20 cellular contexts compared by ENCODE assay signal in genomic region chr14:48568688-48569087, GRCh38.
DNase-seq lines count a peak whose midpoint lies in the region; TF ChIP-seq lines count a peak whose summit lies in the region.
"Had no signal": no experiment of that assay in that cellular context is flagged by ENCODE, and none has a peak within 500 bp of the region (broad histone marks: within the 10 kb centered on the region; RNA-seq: fewer than 3 reads in every experiment).

No MANE protein-coding gene starts in this region.

- no peak overlapping the region for H2AK5ac ChIP-seq in mesenchymal stem cell (ENCODE audit: low read length, severe bottlenecking)

- H4K8ac ChIP-seq in mesenchymal stem cell (ENCODE audit: low read length): no peak overlapping the region

- no peak overlapping the region for H2BK12ac ChIP-seq in mesenchymal stem cell (ENCODE audit: low read length in 2 of 2)

- no peak overlapping the region for H3K27ac ChIP-seq in mammary epithelial cell (ENCODE audit: insufficient read depth, low read depth, low read length)
- H3K27ac ChIP-seq in breast epithelium: no peak overlapping the region
- no peak overlapping the region for H3K27ac ChIP-seq in brain microvascular endothelial cell
- no peak overlapping the region for H3K27ac ChIP-seq in mesenchymal stem cell (ENCODE audit: low read length, poor library complexity, severe bottlenecking)

- TF ChIP-seq POLR2A in breast epithelium (IDR thresholded peaks at IDR 0.05): no peak

- DNase-seq in mammary epithelial cell (peak; percentile 9), breast epithelium (ENCODE audit: low spot score in 2 of 2) (no peak), brain microvascular endothelial cell (peak; percentile 20), mesenchymal stem cell (peak; percentile 10), nucleus accumbens (lab: John Stamatoyannopoulos, UW) (no peak), ureter (ENCODE audit: low spot score) (no peak), EL (no peak), LoVo (ENCODE audit: low spot score) (no peak)
- DNase-seq: BE2C; CD4-positive, CD25-positive, alpha-beta regulatory T cell; COR-L47; DMS 273 treated with DMSO at 0.1 percent for 48 hours; DND-41; Kasumi-1; MM.1S; NCI-H1092 treated with DMSO at 0.1 percent for 48 hours; NCI-H146; NCI-H2081 treated with DMSO at 0.1 percent for 48 hours; NCI-H748 treated with DMSO at 0.1 percent for 48 hours; SHP77 treated with DMSO at 0.1 percent for 48 hours had no signal

- no peak for TF ChIP-seq CTCF in mammary epithelial cell (conservative IDR thresholded peaks at IDR 0.05 in 1 of 2, IDR thresholded peaks at IDR 0.05 in 1 of 2; ENCODE audit: extremely low read depth in 1 of 2, insufficient read depth in 1 of 2, low read depth in 1 of 2, low read length in 2 of 2)
- TF ChIP-seq CTCF in breast epithelium (IDR thresholded peaks at IDR 0.05): no peak
- no peak for TF ChIP-seq CTCF in brain microvascular endothelial cell (IDR thresholded peaks at IDR 0.05; ENCODE audit: low read depth, low read length, missing control alignments)

- in situ Hi-C loops in mammary epithelial cell (cut with MboI; ENCODE audit: low sequenced_read_pairs in 2 of 2): no loop called here
- in situ Hi-C loops in brain microvascular endothelial cell (cut with HindIII; ENCODE audit: low pct_ligation_motif_present, low sequenced_read_pairs): no loop called here

- no peak overlapping the region for H3K4me3 ChIP-seq in mammary epithelial cell (replicated peaks in 1 of 3; ENCODE audit: insufficient read depth in 1 of 3, low read depth in 2 of 3, low read length in 3 of 3)
- no peak overlapping the region for H3K4me3 ChIP-seq in breast epithelium
- H3K4me3 ChIP-seq in brain microvascular endothelial cell (ENCODE audit: low read depth, low read length): no peak overlapping the region
- H3K4me3 ChIP-seq in mesenchymal stem cell (ENCODE audit: insufficient read depth in 1 of 2, low read depth in 1 of 2, low read length in 2 of 2): no peak overlapping the region

- no peak overlapping the region for H3K4ac ChIP-seq in mesenchymal stem cell (ENCODE audit: low read depth in 1 of 2, low read length in 2 of 2)

- no peak overlapping the region for H3K9ac ChIP-seq in mammary epithelial cell (ENCODE audit: insufficient read depth, low read length)
- no peak overlapping the region for H3K9ac ChIP-seq in mesenchymal stem cell (ENCODE audit: low read length)

- H3K23ac ChIP-seq in mesenchymal stem cell (ENCODE audit: low read length in 2 of 2): no peak overlapping the region

- H4K20me1 ChIP-seq in mammary epithelial cell (ENCODE audit: insufficient read depth, low read length): no peaks in the 10 kb centered on the region

- no peak overlapping the region for H3K14ac ChIP-seq in mesenchymal stem cell (ENCODE audit: low read length in 2 of 2)

- no peaks in the 10 kb centered on the region for H3K27me3 ChIP-seq in mammary epithelial cell (ENCODE audit: insufficient read depth, low read length)
- no peaks in the 10 kb centered on the region for H3K27me3 ChIP-seq in breast epithelium
- H3K27me3 ChIP-seq in brain microvascular endothelial cell (replicated peaks): no peaks in the 10 kb centered on the region
- no peaks in the 10 kb centered on the region for H3K27me3 ChIP-seq in mesenchymal stem cell (ENCODE audit: control insufficient read depth in 1 of 2, insufficient read depth in 1 of 2, low read length in 2 of 2)
- H3K27me3 ChIP-seq: BE2C had no signal

- H4K91ac ChIP-seq in mesenchymal stem cell (ENCODE audit: low read length): no peak overlapping the region

- no peak overlapping the region for H3K4me2 ChIP-seq in mammary epithelial cell (ENCODE audit: insufficient read depth, low read depth, low read length)
- no peak overlapping the region for H3K4me2 ChIP-seq in mesenchymal stem cell (ENCODE audit: low read length, poor library complexity, severe bottlenecking)

- intact Hi-C loops in mammary epithelial cell (cut with micrococcal nuclease): no loop called here
- intact Hi-C loops in breast epithelium (cut with DNase I; ENCODE audit: low total_unique reads): no loop called here

- H3K36me3 ChIP-seq in mammary epithelial cell (ENCODE audit: insufficient read depth, low read length) (no peaks in the 10 kb centered on the region), breast epithelium (no peaks in the 10 kb centered on the region), brain microvascular endothelial cell (replicated peaks) (no peaks in the 10 kb centered on the region), mesenchymal stem cell (ENCODE audit: control insufficient read depth in 1 of 2, insufficient read depth in 2 of 2, low read depth in 1 of 2, low read length in 2 of 2) (no peaks in the 10 kb centered on the region)
- H3K36me3 ChIP-seq: BE2C had no signal

- no peak overlapping the region for H2BK120ac ChIP-seq in mesenchymal stem cell (ENCODE audit: low read depth, low read length)

- H2BK15ac ChIP-seq in mesenchymal stem cell (ENCODE audit: low read depth, poor library complexity, severe bottlenecking): no peak overlapping the region

- dilution Hi-C loops in mammary epithelial cell (cut with HindIII; ENCODE audit: low sequenced_read_pairs): no loop called here

- no TSS peak for BruUV-seq in mammary epithelial cell (replicated peaks; lab: Mats Ljungman, UMichigan)

- H2BK5ac ChIP-seq in mesenchymal stem cell (ENCODE audit: low read depth, low read length, poor library complexity, severe bottlenecking): no peak overlapping the region

- H3K79me1 ChIP-seq in mesenchymal stem cell (replicated peaks; ENCODE audit: low read length, poor library complexity, severe bottlenecking): no peaks in the 10 kb centered on the region

- H3K9me3 ChIP-seq in mammary epithelial cell (replicated peaks; ENCODE audit: insufficient read depth, low read length): peaks cover 2% of the 10 kb centered on the region
- H3K9me3 ChIP-seq in breast epithelium: peaks cover 2 to 9% of the 10 kb centered on the region in 2 donors
- H3K9me3 ChIP-seq in mesenchymal stem cell (ENCODE audit: control insufficient read depth, low read length): peaks cover 10% of the 10 kb centered on the region
- H3K9me3 ChIP-seq: BE2C had no signal

- H3K4me1 ChIP-seq in mammary epithelial cell (ENCODE audit: insufficient read depth, low read length) (no peaks in the 10 kb centered on the region), breast epithelium (no peaks in the 10 kb centered on the region), mesenchymal stem cell (ENCODE audit: control insufficient read depth, insufficient read depth, low read depth, low read length) (no peaks in the 10 kb centered on the region)
- H3K4me1 ChIP-seq: BE2C had no signal

- no peaks in the 10 kb centered on the region for H3K79me2 ChIP-seq in mammary epithelial cell (ENCODE audit: insufficient read depth, low read length)

- H3K18ac ChIP-seq in mesenchymal stem cell (ENCODE audit: low read depth in 1 of 2, low read length in 2 of 2): no peak overlapping the region

- H2AFZ ChIP-seq in mammary epithelial cell (ENCODE audit: low read depth, low read length) (no peak overlapping the region), mesenchymal stem cell (ENCODE audit: low read depth, low read length) (no peak overlapping the region)

- CTCF ChIA-PET in mammary epithelial cell (lab: Charles Lee; ENCODE audit: low non-redundant PET): no interaction called here

- WGBS in mammary epithelial cell (ENCODE audit: low coverage, missing lambda C conversion rate): 21% methylated on average over 2 of the region's 2 CpGs
- WGBS in mesenchymal stem cell: 36% methylated on average over 2 of the region's 2 CpGs

Comparison
In these comparisons a context has a peak if more than half of its experiments do, and no peak if none do; other contexts are left out.
1. DNase-seq: peak in mammary epithelial cell (single experiment), brain microvascular endothelial cell (single experiment) and mesenchymal stem cell (single experiment); none in breast epithelium (0 of 2), nucleus accumbens (0 of 56), ureter (single experiment), EL (single experiment) and LoVo (single experiment).